In the genomic region with DNA sequence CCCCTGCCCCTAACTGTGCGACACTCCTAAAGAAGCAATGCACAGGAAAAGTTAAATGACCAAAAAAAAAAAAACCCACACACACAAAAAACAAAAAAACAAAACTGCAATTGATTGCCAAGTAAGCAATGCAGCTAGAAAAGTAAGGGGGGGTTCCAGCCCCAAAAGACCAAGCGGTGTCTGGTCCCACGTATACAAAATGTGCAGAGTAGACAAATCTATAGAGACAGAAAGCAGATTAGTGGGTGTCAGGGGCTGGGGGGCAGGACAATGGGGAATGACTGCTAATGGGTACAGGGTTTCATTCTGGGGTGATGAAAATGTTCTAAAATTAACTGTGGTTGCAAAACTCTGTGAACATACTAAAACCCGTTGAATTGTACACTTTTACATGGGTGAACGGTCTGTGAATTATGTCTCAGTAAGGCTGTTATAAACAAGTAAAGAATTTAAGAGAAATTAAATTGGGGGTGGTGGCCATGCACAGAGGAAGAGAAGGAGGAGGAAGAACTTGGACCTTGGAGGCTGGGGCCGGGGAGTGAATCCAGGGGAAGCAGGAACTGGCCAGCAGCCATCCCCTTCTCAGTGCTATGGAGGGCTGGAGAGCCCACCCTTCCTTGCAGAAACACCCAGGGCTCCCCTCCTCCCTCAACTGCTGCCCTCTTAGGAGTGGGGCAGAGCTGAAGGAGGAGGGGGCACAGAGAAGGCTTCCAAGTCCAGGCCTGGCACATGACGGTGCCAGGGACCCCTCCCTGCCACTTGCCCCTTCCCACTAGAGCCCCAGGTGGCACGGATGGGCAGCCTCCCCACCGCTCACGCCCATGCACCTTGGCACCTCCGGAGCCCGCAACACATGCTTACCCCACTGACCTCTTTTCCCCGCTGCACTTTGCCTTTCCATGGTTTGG, we compare ENCODE assay signal across 9 cellular contexts. TPM values are rescaled to one million over a fixed set of nuclear protein-coding genes. Genes with fewer than 3 reads are reported as not detected.
DNase-seq lines count a peak whose midpoint lies in the region; ATAC-seq and TF ChIP-seq lines count a peak whose summit lies in the region.
"Had no signal": no experiment of that assay in that cellular context is flagged by ENCODE, and none has a peak within 500 bp of the region (broad histone marks: within the 10 kb centered on the region; RNA-seq: fewer than 3 reads in every experiment).

No MANE protein-coding gene starts in this region.

- no peak for TF ChIP-seq EP300 in stomach (IDR thresholded peaks at IDR 0.05)

- peak; percentile 35 for DNase-seq in NOMO-1 treated with DMSO at 0.1 percent for 48 hours (lab: John Stamatoyannopoulos, UW; ENCODE audit: unreplicated experiment)
- no peak for DNase-seq in NOMO-1 treated with dmso at 0.1 percent for 144 hours (lab: John Stamatoyannopoulos, UW; ENCODE audit: unreplicated experiment)
- no peak for DNase-seq in activated T-helper 1 cell treated with anti-CD3 and anti-CD28 coated beads, Interleukin-12 subunit alpha, Interleukin-12 subunit beta, Interleukin-2, Interleukin-4 antibody, amounts not matched to agents 30 ng/mL and 10 ng/mL and 1 ng/mL, durations not matched to agents 14 hours and 24 hours and 36 hours (ENCODE audit: low spot score)
- no peak for DNase-seq in stomach
- DNase-seq in PC-9, result no peak

- no peak for TF ChIP-seq POLR2A in stomach (IDR thresholded peaks at IDR 0.05)

- no TSS peak for BruUV-seq in PC-9 (replicated peaks; lab: Mats Ljungman, UMichigan)

- H3K9me2 ChIP-seq in PC-9 (ENCODE audit: insufficient read depth), result no peaks in the 10 kb centered on the region

- H4K20me1 ChIP-seq in PC-9 (ENCODE audit: insufficient read depth), result no peaks in the 10 kb centered on the region

- H3K79me2 ChIP-seq in PC-9 (ENCODE audit: low read depth), result no peaks in the 10 kb centered on the region

- H3K27me3 Mint-ChIP-seq in activated T-helper 1 cell treated with anti-CD3 and anti-CD28 coated beads, Interleukin-12 subunit alpha, Interleukin-12 subunit beta, Interleukin-2, Interleukin-4 antibody, amounts not matched to agents 30 ng/mL and 10 ng/mL and 1 ng/mL, durations not matched to agents 14 hours and 24 hours and 36 hours (ENCODE audit: insufficient read depth), result peaks cover 4% of the 10 kb centered on the region

- TF ChIP-seq CTCF in stomach (IDR thresholded peaks at IDR 0.05) (no peak), PC-9 (conservative IDR thresholded peaks at IDR 0.05) (no peak)

- H3K27ac Mint-ChIP-seq in activated T-helper 1 cell treated with anti-CD3 and anti-CD28 coated beads, Interleukin-12 subunit alpha, Interleukin-12 subunit beta, Interleukin-2, Interleukin-4 antibody, amounts not matched to agents 30 ng/mL and 10 ng/mL and 1 ng/mL, durations not matched to agents 14 hours and 24 hours and 36 hours, result peak overlapping the region; percentile 62

- WGBS in stomach, 5 donors, result 29 to 37% (median 33%) methylated on average over 12 to 13 of the region's 13 CpGs

- H2AFZ ChIP-seq in PC-9, result no peak overlapping the region

- no peaks in the 10 kb centered on the region for H3K27me3 ChIP-seq in stomach
- no peaks in the 10 kb centered on the region for H3K27me3 ChIP-seq in PC-9 (ENCODE audit: insufficient read depth, low read depth)

- H3F3A ChIP-seq in PC-9 (ENCODE audit: insufficient read depth, low read depth), result 0 out of 2 replicates have a peak, but pooled peaks cover 8% of the 10 kb centered on the region

- H3K27ac ChIP-seq in stomach (peak overlapping the region; percentile 88 to 95 (median 91)), PC-9 (no peak overlapping the region)
- H3K27ac ChIP-seq: 22Rv1 had no signal

- intact Hi-C loops in activated T-helper 1 cell treated with anti-CD3 and anti-CD28 coated beads, Interleukin-12 subunit alpha, Interleukin-12 subunit beta, Interleukin-2, Interleukin-4 antibody, amounts not matched to agents 30 ng/mL and 10 ng/mL and 1 ng/mL, durations not matched to agents 14 hours and 24 hours and 36 hours (cut with micrococcal nuclease), result loop anchor here (5.0 kb wide), 4 partner anchors 33 to 257 kb away; partner anchors contain the start of genes KDM2B and RHOF
- intact Hi-C loops in stomach (cut with DNase I; ENCODE audit: low total_unique reads), result no loop called here
- intact Hi-C loops in PC-9 (cut with micrococcal nuclease; ENCODE audit: unreplicated experiment), result no loop called here

- H3K4me3 Mint-ChIP-seq in activated T-helper 1 cell treated with anti-CD3 and anti-CD28 coated beads, Interleukin-12 subunit alpha, Interleukin-12 subunit beta, Interleukin-2, Interleukin-4 antibody, amounts not matched to agents 30 ng/mL and 10 ng/mL and 1 ng/mL, durations not matched to agents 14 hours and 24 hours and 36 hours, result peak overlapping the region; percentile 45

- peaks cover 45% of the 10 kb centered on the region for H3K4me1 Mint-ChIP-seq in activated T-helper 1 cell treated with anti-CD3 and anti-CD28 coated beads, Interleukin-12 subunit alpha, Interleukin-12 subunit beta, Interleukin-2, Interleukin-4 antibody, amounts not matched to agents 30 ng/mL and 10 ng/mL and 1 ng/mL, durations not matched to agents 14 hours and 24 hours and 36 hours (ENCODE audit: low read depth)

- ATAC-seq in GM19397 (IDR thresholded peaks at IDR 0.05; ENCODE audit: unreplicated experiment) (no peak), GM18519 (IDR thresholded peaks at IDR 0.05; ENCODE audit: low FRiP score, unreplicated experiment) (no peak)

- H3K36me3 Mint-ChIP-seq in activated T-helper 1 cell treated with anti-CD3 and anti-CD28 coated beads, Interleukin-12 subunit alpha, Interleukin-12 subunit beta, Interleukin-2, Interleukin-4 antibody, amounts not matched to agents 30 ng/mL and 10 ng/mL and 1 ng/mL, durations not matched to agents 14 hours and 24 hours and 36 hours (ENCODE audit: low read depth), result peaks cover 23% of the 10 kb centered on the region

- CTCF ChIA-PET in PC-9 (lab: Charles Lee), result no interaction called here

- H3K4me3 ChIP-seq in iPS-18c (ENCODE audit: insufficient read depth, low read depth, low read length), result peak overlapping the region; percentile 38
- H3K4me3 ChIP-seq in stomach, result peak overlapping the region; percentile 60 to 78 (median 63)
- no peak overlapping the region for H3K4me3 ChIP-seq in PC-9

- H3K4me1 ChIP-seq in stomach (peaks cover 48 to 72% (median 60%) of the 10 kb centered on the region in 4 donors), PC-9 (replicated peaks; ENCODE audit: insufficient read depth) (peaks cover 10% of the 10 kb centered on the region)

- H3K36me3 ChIP-seq in stomach, result peaks cover 0 to 30% (median 8%) of the 10 kb centered on the region in 4 donors
- no peaks in the 10 kb centered on the region for H3K36me3 ChIP-seq in PC-9 (ENCODE audit: low read depth)

- H3K9me3 Mint-ChIP-seq in activated T-helper 1 cell treated with anti-CD3 and anti-CD28 coated beads, Interleukin-12 subunit alpha, Interleukin-12 subunit beta, Interleukin-2, Interleukin-4 antibody, amounts not matched to agents 30 ng/mL and 10 ng/mL and 1 ng/mL, durations not matched to agents 14 hours and 24 hours and 36 hours, result no peaks in the 10 kb centered on the region

- H3K4me2 ChIP-seq in PC-9, result no peak overlapping the region

- H3K9me3 ChIP-seq in iPS-18c (ENCODE audit: control insufficient read depth, insufficient read depth, low read length) (no peaks in the 10 kb centered on the region), stomach (no peaks in the 10 kb centered on the region), PC-9 (ENCODE audit: insufficient read depth, low read depth) (no peaks in the 10 kb centered on the region)

- POLR2A ChIA-PET in PC-9 (lab: Charles Lee; ENCODE audit: unreplicated experiment), result no interaction called here

RNA-seq across cellular contexts. Expression of gene KDM2B, which starts 45.4 kb away (rescaled TPM):
- total RNA-seq in activated T-helper 1 cell treated with anti-CD3 and anti-CD28 coated beads, Interleukin-12 subunit alpha, Interleukin-12 subunit beta, Interleukin-2, Interleukin-4 antibody, amounts not matched to agents 30 ng/mL and 10 ng/mL and 1 ng/mL, durations not matched to agents 14 hours and 24 hours and 36 hours, result 58.1 and 60.1 TPM in 2 replicates
- 10 to 100 TPM in 4 of 5 donors, 1 to 10 TPM in 1; 5.8 to 72.8 (median 17.1) TPM for total RNA-seq in stomach
- 1 to 10 TPM; 7.8 to 9.0 (median 8.0) TPM for polyA plus RNA-seq in stomach
- total RNA-seq in PC-9 (2021), result 43.6 and 45.1 TPM in 2 replicates
